ENCODE assay signal across 15 cellular contexts in genomic region chr6:167422934-167423333, GRCh38.
"Had no signal": no experiment of that assay in that cellular context is flagged by ENCODE, and none has a peak within 500 bp of the region (broad histone marks: within the 10 kb centered on the region; RNA-seq: fewer than 3 reads in every experiment).

No MANE protein-coding gene starts in this region.

- H3K27ac ChIP-seq: colonic mucosa, heart left ventricle, stomach, thoracic aorta, transverse colon had no signal

- H3K9me3 ChIP-seq: colonic mucosa, heart left ventricle, stomach, thoracic aorta, transverse colon had no signal

- DNase-seq: colonic mucosa; effector CD8-positive, alpha-beta T cell; heart left ventricle; hippocampal formation; kidney glomerular epithelial cell; mesendoderm; naive B cell; small intestine; stimulated activated CD4-positive, alpha-beta T cell treated with anti-CD3 and anti-CD28 coated beads, Interleukin-2, amount 100 ng/mL, for 48 hours; stimulated activated CD8-positive, alpha-beta memory T cell treated with anti-CD3 and anti-CD28 coated beads, Interleukin-4, amount 100 ng/mL, for 48 hours; stomach; substantia nigra; transverse colon had no signal

- H3K4me3 ChIP-seq: colonic mucosa, heart left ventricle, stomach, thoracic aorta, transverse colon had no signal

- H3K27me3 ChIP-seq: colonic mucosa had no signal

- H3K36me3 ChIP-seq: colonic mucosa, heart left ventricle, stomach, thoracic aorta, transverse colon had no signal

- H3K4me1 ChIP-seq: stomach had no signal

- FAIRE-seq: frontal cortex, small intestine had no signal
